1 cellular context compared by ENCODE assay signal in the genomic region with DNA sequence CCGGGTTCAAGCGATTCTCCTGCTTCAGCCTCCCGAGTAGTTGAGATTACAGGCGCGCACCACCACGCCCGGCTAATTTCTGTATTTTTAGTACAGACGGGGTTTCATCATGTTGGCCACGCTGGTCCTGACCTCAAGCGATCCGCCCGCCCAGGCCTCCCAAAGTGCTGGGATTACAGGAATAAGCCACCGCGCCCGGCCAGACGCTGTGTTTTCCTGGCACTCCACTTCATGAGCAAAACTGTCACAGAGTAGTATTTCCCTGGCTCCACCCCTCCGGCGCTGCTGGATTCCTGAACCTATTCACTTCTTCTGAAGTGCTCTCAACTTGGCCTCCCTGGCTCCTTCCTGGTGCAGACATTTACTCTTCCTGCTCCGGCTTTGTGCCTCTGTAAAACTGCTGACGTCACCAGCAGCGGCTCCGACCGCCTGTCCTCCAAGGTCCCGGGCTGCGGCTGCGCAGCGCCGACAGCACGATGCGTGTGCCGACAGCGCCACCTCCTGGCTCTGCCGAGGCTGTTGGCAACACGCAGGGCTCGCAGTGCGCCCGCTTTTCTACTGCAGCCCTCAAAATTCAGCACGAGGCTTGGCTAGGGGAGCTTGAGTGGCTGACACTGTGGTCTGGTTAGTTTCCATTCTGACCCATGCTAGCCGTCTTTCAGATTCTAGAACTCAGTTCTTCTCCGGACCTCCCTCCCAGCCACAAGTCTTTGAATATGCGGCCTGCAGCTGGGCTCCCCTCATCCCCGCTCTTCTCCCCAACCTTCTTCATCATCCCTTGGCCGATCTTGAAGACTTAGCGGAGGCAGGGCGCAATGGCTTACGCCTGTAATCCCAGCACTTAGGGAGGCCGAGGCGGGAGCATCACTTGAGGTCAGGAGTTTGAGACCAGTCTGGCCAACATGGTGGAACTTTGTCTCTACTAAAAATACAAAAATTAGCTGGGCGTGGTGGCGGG.
TF ChIP-seq lines count a peak whose summit lies in the region.

No MANE protein-coding gene starts in this region.

TF ChIP-seq in HEK293, 187 proteins besides CTCF, POLR2A, EP300 and RAD21 (continued from another document and continues in another):
- TF ChIP-seq, protein P1, sequence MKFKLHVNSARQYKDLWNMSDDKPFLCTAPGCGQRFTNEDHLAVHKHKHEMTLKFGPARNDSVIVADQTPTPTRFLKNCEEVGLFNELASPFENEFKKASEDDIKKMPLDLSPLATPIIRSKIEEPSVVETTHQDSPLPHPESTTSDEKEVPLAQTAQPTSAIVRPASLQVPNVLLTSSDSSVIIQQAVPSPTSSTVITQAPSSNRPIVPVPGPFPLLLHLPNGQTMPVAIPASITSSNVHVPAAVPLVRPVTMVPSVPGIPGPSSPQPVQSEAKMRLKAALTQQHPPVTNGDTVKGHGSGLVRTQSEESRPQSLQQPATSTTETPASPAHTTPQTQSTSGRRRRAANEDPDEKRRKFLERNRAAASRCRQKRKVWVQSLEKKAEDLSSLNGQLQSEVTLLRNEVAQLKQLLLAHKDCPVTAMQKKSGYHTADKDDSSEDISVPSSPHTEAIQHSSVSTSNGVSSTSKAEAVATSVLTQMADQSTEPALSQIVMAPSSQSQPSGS (tag by site-specific recombination; IDR thresholded peaks at IDR 0.05; ENCODE audit: low read depth): peak; percentile 99
- TF ChIP-seq OSR2 (tag by site-specific recombination; IDR thresholded peaks at IDR 0.05): no peak
- TF ChIP-seq ZNF621 (tag by site-specific recombination; IDR thresholded peaks at IDR 0.05): no peak
- TF ChIP-seq ZNF2 (tag by site-specific recombination; IDR thresholded peaks at IDR 0.05): peak; percentile 79; the same call in 1 of the 2 replicates
- TF ChIP-seq GLIS2 (tag by site-specific recombination; IDR thresholded peaks at IDR 0.05): no peak
- TF ChIP-seq, protein P2, sequence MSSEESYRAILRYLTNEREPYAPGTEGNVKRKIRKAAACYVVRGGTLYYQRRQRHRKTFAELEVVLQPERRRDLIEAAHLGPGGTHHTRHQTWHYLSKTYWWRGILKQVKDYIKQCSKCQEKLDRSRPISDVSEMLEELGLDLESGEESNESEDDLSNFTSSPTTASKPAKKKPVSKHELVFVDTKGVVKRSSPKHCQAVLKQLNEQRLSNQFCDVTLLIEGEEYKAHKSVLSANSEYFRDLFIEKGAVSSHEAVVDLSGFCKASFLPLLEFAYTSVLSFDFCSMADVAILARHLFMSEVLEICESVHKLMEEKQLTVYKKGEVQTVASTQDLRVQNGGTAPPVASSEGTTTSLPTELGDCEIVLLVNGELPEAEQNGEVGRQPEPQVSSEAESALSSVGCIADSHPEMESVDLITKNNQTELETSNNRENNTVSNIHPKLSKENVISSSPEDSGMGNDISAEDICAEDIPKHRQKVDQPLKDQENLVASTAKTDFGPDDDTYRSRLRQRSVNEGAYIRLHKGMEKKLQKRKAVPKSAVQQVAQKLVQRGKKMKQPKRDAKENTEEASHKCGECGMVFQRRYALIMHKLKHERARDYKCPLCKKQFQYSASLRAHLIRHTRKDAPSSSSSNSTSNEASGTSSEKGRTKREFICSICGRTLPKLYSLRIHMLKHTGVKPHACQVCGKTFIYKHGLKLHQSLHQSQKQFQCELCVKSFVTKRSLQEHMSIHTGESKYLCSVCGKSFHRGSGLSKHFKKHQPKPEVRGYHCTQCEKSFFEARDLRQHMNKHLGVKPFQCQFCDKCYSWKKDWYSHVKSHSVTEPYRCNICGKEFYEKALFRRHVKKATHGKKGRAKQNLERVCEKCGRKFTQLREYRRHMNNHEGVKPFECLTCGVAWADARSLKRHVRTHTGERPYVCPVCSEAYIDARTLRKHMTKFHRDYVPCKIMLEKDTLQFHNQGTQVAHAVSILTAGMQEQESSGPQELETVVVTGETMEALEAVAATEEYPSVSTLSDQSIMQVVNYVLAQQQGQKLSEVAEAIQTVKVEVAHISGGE (tag by site-specific recombination; conservative IDR thresholded peaks at IDR 0.05; ENCODE audit: low read depth): peak; percentile 94
- TF ChIP-seq ZNF707 (tag by site-specific recombination; IDR thresholded peaks at IDR 0.05): no peak
- no peak for TF ChIP-seq ZNF114 (tag by site-specific recombination; IDR thresholded peaks at IDR 0.05)
- TF ChIP-seq ZBTB8A (tag by site-specific recombination; IDR thresholded peaks at IDR 0.05): peak; percentile 87
- TF ChIP-seq ZBTB20 (tag by site-specific recombination; IDR thresholded peaks at IDR 0.05): peak; percentile 29; the same call in 1 of the 2 replicates
- TF ChIP-seq ZFP37 (tag by site-specific recombination; IDR thresholded peaks at IDR 0.05): peak; percentile 71; the same call in 1 of the 2 replicates
- TF ChIP-seq, protein P3, sequence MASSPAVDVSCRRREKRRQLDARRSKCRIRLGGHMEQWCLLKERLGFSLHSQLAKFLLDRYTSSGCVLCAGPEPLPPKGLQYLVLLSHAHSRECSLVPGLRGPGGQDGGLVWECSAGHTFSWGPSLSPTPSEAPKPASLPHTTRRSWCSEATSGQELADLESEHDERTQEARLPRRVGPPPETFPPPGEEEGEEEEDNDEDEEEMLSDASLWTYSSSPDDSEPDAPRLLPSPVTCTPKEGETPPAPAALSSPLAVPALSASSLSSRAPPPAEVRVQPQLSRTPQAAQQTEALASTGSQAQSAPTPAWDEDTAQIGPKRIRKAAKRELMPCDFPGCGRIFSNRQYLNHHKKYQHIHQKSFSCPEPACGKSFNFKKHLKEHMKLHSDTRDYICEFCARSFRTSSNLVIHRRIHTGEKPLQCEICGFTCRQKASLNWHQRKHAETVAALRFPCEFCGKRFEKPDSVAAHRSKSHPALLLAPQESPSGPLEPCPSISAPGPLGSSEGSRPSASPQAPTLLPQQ (tag by site-specific recombination; IDR thresholded peaks at IDR 0.05): peak; percentile 54; the same call in 1 of the 2 replicates
- TF ChIP-seq IKZF3 (tag by site-specific recombination; IDR thresholded peaks at IDR 0.05): peak; percentile 60; the same call in 1 of the 2 replicates
- peak; percentile 91 for TF ChIP-seq ZBTB17 (tag by site-specific recombination; IDR thresholded peaks at IDR 0.05)
- peak; percentile 26; the same call in 1 of the 2 replicates for TF ChIP-seq KLF9 (tag by site-specific recombination; IDR thresholded peaks at IDR 0.05; ENCODE audit: low read depth)
- no peak; the same call in 1 of the 2 replicates for TF ChIP-seq ZNF501 (tag by site-specific recombination; IDR thresholded peaks at IDR 0.05)
- peak; percentile 10; the same call in 1 of the 2 replicates for TF ChIP-seq ZNF76 (tag by site-specific recombination; IDR thresholded peaks at IDR 0.05; ENCODE audit: borderline replicate concordance, low read depth)
- TF ChIP-seq ZNF394 (tag by site-specific recombination; IDR thresholded peaks at IDR 0.05; ENCODE audit: borderline replicate concordance): peak; percentile 22; the same call in 1 of the 2 replicates
- peak; percentile 98 for TF ChIP-seq ZNF654 (tag by site-specific recombination; IDR thresholded peaks at IDR 0.05; ENCODE audit: low read depth)
- TF ChIP-seq ZXDB (tag by site-specific recombination; IDR thresholded peaks at IDR 0.05): peak; percentile 32; the same call in 1 of the 2 replicates
- peak; percentile 29 for TF ChIP-seq ZIC2 (tag by site-specific recombination; IDR thresholded peaks at IDR 0.05)
- 0 out of 2 replicates have a peak, but pooled peaks have one; percentile 50 for TF ChIP-seq ZNF24 (tag by site-specific recombination; IDR thresholded peaks at IDR 0.05)
- TF ChIP-seq, protein P4, sequence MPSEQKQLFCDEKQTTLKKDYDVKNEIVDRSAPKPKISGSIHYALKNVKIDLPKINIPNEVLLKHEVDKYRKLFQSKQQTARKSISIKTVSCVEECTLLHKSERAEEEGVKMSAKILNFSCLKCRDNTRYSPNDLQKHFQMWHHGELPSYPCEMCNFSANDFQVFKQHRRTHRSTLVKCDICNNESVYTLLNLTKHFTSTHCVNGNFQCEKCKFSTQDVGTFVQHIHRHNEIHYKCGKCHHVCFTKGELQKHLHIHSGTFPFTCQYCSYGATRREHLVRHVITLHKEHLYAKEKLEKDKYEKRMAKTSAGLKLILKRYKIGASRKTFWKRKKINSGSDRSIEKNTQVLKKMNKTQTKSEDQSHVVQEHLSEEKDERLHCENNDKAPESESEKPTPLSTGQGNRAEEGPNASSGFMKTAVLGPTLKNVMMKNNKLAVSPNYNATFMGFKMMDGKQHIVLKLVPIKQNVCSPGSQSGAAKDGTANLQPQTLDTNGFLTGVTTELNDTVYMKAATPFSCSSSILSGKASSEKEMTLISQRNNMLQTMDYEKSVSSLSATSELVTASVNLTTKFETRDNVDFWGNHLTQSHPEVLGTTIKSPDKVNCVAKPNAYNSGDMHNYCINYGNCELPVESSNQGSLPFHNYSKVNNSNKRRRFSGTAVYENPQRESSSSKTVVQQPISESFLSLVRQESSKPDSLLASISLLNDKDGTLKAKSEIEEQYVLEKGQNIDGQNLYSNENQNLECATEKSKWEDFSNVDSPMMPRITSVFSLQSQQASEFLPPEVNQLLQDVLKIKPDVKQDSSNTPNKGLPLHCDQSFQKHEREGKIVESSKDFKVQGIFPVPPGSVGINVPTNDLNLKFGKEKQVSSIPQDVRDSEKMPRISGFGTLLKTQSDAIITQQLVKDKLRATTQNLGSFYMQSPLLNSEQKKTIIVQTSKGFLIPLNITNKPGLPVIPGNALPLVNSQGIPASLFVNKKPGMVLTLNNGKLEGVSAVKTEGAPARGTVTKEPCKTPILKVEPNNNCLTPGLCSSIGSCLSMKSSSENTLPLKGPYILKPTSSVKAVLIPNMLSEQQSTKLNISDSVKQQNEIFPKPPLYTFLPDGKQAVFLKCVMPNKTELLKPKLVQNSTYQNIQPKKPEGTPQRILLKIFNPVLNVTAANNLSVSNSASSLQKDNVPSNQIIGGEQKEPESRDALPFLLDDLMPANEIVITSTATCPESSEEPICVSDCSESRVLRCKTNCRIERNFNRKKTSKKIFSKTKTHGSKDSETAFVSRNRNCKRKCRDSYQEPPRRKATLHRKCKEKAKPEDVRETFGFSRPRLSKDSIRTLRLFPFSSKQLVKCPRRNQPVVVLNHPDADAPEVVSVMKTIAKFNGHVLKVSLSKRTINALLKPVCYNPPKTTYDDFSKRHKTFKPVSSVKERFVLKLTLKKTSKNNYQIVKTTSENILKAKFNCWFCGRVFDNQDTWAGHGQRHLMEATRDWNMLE (tag by site-specific recombination; conservative IDR thresholded peaks at IDR 0.05; ENCODE audit: low read depth): 0 out of 2 replicates have a peak, but pooled peaks have one; percentile 38
- peak; percentile 50; the same call in 1 of the 2 replicates for TF ChIP-seq ZEB2 (tag by site-specific recombination; IDR thresholded peaks at IDR 0.05)
- TF ChIP-seq, protein P5, sequence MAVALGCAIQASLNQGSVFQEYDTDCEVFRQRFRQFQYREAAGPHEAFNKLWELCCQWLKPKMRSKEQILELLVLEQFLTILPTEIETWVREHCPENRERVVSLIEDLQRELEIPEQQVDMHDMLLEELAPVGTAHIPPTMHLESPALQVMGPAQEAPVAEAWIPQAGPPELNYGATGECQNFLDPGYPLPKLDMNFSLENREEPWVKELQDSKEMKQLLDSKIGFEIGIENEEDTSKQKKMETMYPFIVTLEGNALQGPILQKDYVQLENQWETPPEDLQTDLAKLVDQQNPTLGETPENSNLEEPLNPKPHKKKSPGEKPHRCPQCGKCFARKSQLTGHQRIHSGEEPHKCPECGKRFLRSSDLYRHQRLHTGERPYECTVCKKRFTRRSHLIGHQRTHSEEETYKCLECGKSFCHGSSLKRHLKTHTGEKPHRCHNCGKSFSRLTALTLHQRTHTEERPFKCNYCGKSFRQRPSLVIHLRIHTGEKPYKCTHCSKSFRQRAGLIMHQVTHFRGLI (tag by site-specific recombination; IDR thresholded peaks at IDR 0.05): peak; percentile 37; the same call in 1 of the 2 replicates
- TF ChIP-seq, protein P6, sequence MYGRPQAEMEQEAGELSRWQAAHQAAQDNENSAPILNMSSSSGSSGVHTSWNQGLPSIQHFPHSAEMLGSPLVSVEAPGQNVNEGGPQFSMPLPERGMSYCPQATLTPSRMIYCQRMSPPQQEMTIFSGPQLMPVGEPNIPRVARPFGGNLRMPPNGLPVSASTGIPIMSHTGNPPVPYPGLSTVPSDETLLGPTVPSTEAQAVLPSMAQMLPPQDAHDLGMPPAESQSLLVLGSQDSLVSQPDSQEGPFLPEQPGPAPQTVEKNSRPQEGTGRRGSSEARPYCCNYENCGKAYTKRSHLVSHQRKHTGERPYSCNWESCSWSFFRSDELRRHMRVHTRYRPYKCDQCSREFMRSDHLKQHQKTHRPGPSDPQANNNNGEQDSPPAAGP (tag by site-specific recombination; IDR thresholded peaks at IDR 0.05): peak; percentile 78; the same call in 1 of the 2 replicates
- peak; percentile 73 for TF ChIP-seq SP7 (tag by site-specific recombination; IDR thresholded peaks at IDR 0.05)
- TF ChIP-seq, protein P7, sequence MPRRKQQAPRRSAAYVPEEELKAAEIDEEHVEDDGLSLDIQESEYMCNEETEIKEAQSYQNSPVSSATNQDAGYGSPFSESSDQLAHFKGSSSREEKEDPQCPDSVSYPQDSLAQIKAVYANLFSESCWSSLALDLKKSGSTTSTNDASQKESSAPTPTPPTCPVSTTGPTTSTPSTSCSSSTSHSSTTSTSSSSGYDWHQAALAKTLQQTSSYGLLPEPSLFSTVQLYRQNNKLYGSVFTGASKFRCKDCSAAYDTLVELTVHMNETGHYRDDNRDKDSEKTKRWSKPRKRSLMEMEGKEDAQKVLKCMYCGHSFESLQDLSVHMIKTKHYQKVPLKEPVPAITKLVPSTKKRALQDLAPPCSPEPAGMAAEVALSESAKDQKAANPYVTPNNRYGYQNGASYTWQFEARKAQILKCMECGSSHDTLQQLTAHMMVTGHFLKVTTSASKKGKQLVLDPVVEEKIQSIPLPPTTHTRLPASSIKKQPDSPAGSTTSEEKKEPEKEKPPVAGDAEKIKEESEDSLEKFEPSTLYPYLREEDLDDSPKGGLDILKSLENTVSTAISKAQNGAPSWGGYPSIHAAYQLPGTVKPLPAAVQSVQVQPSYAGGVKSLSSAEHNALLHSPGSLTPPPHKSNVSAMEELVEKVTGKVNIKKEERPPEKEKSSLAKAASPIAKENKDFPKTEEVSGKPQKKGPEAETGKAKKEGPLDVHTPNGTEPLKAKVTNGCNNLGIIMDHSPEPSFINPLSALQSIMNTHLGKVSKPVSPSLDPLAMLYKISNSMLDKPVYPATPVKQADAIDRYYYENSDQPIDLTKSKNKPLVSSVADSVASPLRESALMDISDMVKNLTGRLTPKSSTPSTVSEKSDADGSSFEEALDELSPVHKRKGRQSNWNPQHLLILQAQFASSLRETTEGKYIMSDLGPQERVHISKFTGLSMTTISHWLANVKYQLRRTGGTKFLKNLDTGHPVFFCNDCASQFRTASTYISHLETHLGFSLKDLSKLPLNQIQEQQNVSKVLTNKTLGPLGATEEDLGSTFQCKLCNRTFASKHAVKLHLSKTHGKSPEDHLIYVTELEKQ (tag by site-specific recombination; IDR thresholded peaks at IDR 0.05; ENCODE audit: borderline replicate concordance): no peak
- TF ChIP-seq ZSCAN30 (tag by site-specific recombination; IDR thresholded peaks at IDR 0.05): peak; percentile 39
- no peak for TF ChIP-seq ZNF433 (tag by site-specific recombination; IDR thresholded peaks at IDR 0.05; ENCODE audit: low read depth)
- TF ChIP-seq GLIS1 (tag by site-specific recombination; IDR thresholded peaks at IDR 0.05): peak; percentile 75; the same call in 1 of the 2 replicates
- peak; percentile 83; the same call in 1 of the 2 replicates for TF ChIP-seq ZNF561 (tag by site-specific recombination; IDR thresholded peaks at IDR 0.05; ENCODE audit: borderline replicate concordance)
- TF ChIP-seq, protein P8, sequence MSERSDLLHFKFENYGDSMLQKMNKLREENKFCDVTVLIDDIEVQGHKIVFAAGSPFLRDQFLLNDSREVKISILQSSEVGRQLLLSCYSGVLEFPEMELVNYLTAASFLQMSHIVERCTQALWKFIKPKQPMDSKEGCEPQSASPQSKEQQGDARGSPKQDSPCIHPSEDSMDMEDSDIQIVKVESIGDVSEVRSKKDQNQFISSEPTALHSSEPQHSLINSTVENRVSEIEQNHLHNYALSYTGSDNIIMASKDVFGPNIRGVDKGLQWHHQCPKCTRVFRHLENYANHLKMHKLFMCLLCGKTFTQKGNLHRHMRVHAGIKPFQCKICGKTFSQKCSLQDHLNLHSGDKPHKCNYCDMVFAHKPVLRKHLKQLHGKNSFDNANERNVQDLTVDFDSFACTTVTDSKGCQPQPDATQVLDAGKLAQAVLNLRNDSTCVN (tag by site-specific recombination; optimal IDR thresholded peaks at IDR 0.05): peak; percentile 44
